In genomic region chr6:28983838-28984237, GRCh38 we compare ENCODE assay signal across 18 cellular contexts. TPM values are rescaled to one million over a fixed set of nuclear protein-coding genes. Genes with fewer than 3 reads are reported as not detected.
DNase-seq lines count a peak whose midpoint lies in the region; ATAC-seq, FAIRE-seq and TF ChIP-seq lines count a peak whose summit lies in the region.
"Had no signal": no experiment of that assay in that cellular context is flagged by ENCODE, and none has a peak within 500 bp of the region (broad histone marks: within the 10 kb centered on the region; RNA-seq: fewer than 3 reads in every experiment).

No MANE protein-coding gene starts in this region.

- H3K36me3 ChIP-seq in NT2/D1 (ENCODE audit: insufficient read depth, insufficient read length, low read length): peaks cover 4% of the 10 kb centered on the region
- no peaks in the 10 kb centered on the region for H3K36me3 ChIP-seq in H1 (ENCODE audit: control insufficient read depth in 2 of 4, insufficient read depth in 4 of 4, low read length in 3 of 4)
- H3K36me3 ChIP-seq in osteoblast (ENCODE audit: insufficient read depth, low read length): no peaks in the 10 kb centered on the region
- H3K36me3 ChIP-seq: heart right ventricle, thyroid gland had no signal

- no peak overlapping the region for H4K91ac ChIP-seq in H1 (replicated peaks; ENCODE audit: insufficient read length, low read length)

- CTCF ChIA-PET in H1 (lab: Charles Lee; ENCODE audit: partially characterized antibody): interaction anchor here (0.9 to 5.9 kb wide), 7 partner anchors 15 to 104 kb away, joined by 3 to 42 read pairs (median 4); partner anchors contain the start of gene TRIM27

- ATAC-seq in GM21723 (IDR thresholded peaks at IDR 0.05; ENCODE audit: unreplicated experiment) (no peak), HG03108 (IDR thresholded peaks at IDR 0.05; ENCODE audit: unreplicated experiment) (no peak)
- ATAC-seq: esophagus mucosa, heart right ventricle, mucosa of descending colon had no signal

- WGBS in H1 (ENCODE audit: extremely low coverage in 1 of 2, insufficient coverage in 1 of 2, insufficient read length in 1 of 2, insufficient replicate concordance in 2 of 2, low coverage in 1 of 2, low lambda C conversion rate in 2 of 2, missing lambda C conversion rate in 1 of 2), 2 experiments: 79% methylated on average over 5 of the region's 5 CpGs; no CpG with 5 or more reads in 1 of the 2 experiments

- no peak for TF ChIP-seq POLR2A in H1 (IDR thresholded peaks at IDR 0.05; ENCODE audit: control extremely low read depth in 1 of 2, low read depth in 2 of 2, low read length in 2 of 2)

- no peak overlapping the region for H2BK20ac ChIP-seq in H1 (ENCODE audit: low read length)

- POLR2A ChIA-PET in H1 (lab: Charles Lee; ENCODE audit: partially characterized antibody): interaction anchor here (0.6 to 3.9 kb wide), 4 partner anchors 42 to 683 kb away, joined by 3 to 22 read pairs (median 4); no protein-coding TSS in a partner anchor

- H4K8ac ChIP-seq in H1 (ENCODE audit: extremely low read depth, insufficient read depth, low read length): no peak overlapping the region

- no peak overlapping the region for H3K27ac Mint-ChIP-seq in T-helper 1 cell treated with Interleukin-12 subunit alpha and Interleukin-12 subunit beta and Interleukin-4 antibody, amounts not matched to agents 30 μg/mL and 1 μg/mL, for 36 hours
- H3K27ac Mint-ChIP-seq: dendritic cell treated with granulocyte-macrophage colony-stimulating factor and Interleukin-4, amounts not matched to agents 40 ng/mL and 50 ng/mL, for 4 days had no signal

- H3K27me3 ChIP-seq in NT2/D1 (ENCODE audit: insufficient read depth, insufficient read length) (peaks cover 4% of the 10 kb centered on the region), H1 (replicated peaks in 1 of 4; ENCODE audit: control insufficient read depth in 3 of 4, extremely low read depth in 1 of 4, insufficient read depth in 3 of 4, low read length in 3 of 4) (peaks cover 0 to 2% (median 0%) of the 10 kb centered on the region in 4 experiments; a peak in 2 of 7 replicates), osteoblast (ENCODE audit: insufficient read depth, low read length) (no peaks in the 10 kb centered on the region)
- H3K27me3 ChIP-seq: thyroid gland had no signal

- no peak for TF ChIP-seq EP300 in H1 (IDR thresholded peaks at IDR 0.05; ENCODE audit: borderline replicate concordance in 1 of 2, low read depth in 2 of 2, low read length in 2 of 2)

- no peak overlapping the region for H2BK15ac ChIP-seq in H1 (ENCODE audit: low read length)

- H3K79me1 ChIP-seq in H1 (ENCODE audit: low read depth, low read length): no peaks in the 10 kb centered on the region

- peaks cover 48% of the 10 kb centered on the region for H3K4me1 Mint-ChIP-seq in T-helper 1 cell treated with Interleukin-12 subunit alpha and Interleukin-12 subunit beta and Interleukin-4 antibody, amounts not matched to agents 30 μg/mL and 1 μg/mL, for 36 hours (ENCODE audit: low read depth)

- H3K4me3 Mint-ChIP-seq in T-helper 1 cell treated with Interleukin-12 subunit alpha and Interleukin-12 subunit beta and Interleukin-4 antibody, amounts not matched to agents 30 μg/mL and 1 μg/mL, for 36 hours: peak overlapping the region; percentile 54
- H3K4me3 Mint-ChIP-seq: dendritic cell treated with granulocyte-macrophage colony-stimulating factor and Interleukin-4, amounts not matched to agents 40 ng/mL and 50 ng/mL, for 4 days had no signal

- peaks cover 4% of the 10 kb centered on the region for H3K36me3 Mint-ChIP-seq in T-helper 1 cell treated with Interleukin-12 subunit alpha and Interleukin-12 subunit beta and Interleukin-4 antibody, amounts not matched to agents 30 μg/mL and 1 μg/mL, for 36 hours (ENCODE audit: low read depth)

- H3K14ac ChIP-seq in H1 (ENCODE audit: insufficient read length): no peak overlapping the region

- TF ChIP-seq CTCF in H1 (IDR thresholded peaks at IDR 0.05; ENCODE audit: control extremely low read depth in 1 of 3, insufficient read depth in 1 of 3, low read depth in 1 of 3, low read length in 3 of 3) (no peak), osteoblast (IDR thresholded peaks at IDR 0.05; ENCODE audit: extremely low read depth, low read depth, low read length) (no peak)

- peaks cover 6% of the 10 kb centered on the region for H3K23me2 ChIP-seq in H1 (ENCODE audit: low read depth, low read length)

- H3K18ac ChIP-seq in H1 (ENCODE audit: extremely low read depth, low read length): no peak overlapping the region

- no peak overlapping the region for H2AFZ ChIP-seq in H1 (ENCODE audit: low read length)
- H2AFZ ChIP-seq in osteoblast (ENCODE audit: low read length): no peak overlapping the region

- H3K9me3 ChIP-seq in NT2/D1 (ENCODE audit: insufficient read depth, low read length): no peaks in the 10 kb centered on the region
- H3K9me3 ChIP-seq in H1 (ENCODE audit: insufficient read depth in 2 of 2, low read depth in 1 of 2, low read length in 1 of 2): no peaks in the 10 kb centered on the region
- H3K9me3 ChIP-seq in osteoblast (ENCODE audit: low read depth, low read length): no peaks in the 10 kb centered on the region
- H3K9me3 ChIP-seq: mucosa of descending colon, SK-N-SH, thyroid gland had no signal

- no peak overlapping the region for H3K27ac ChIP-seq in H1 (ENCODE audit: low read depth, low read length)
- H3K27ac ChIP-seq in osteoblast (ENCODE audit: low read depth, low read length): no peak overlapping the region

- peak overlapping the region; percentile 60 to 71; a peak in 3 of 4 replicates for H3K4me2 ChIP-seq in H1 (ENCODE audit: insufficient read depth in 1 of 2, low read depth in 2 of 2, low read length in 2 of 2)
- H3K4me2 ChIP-seq in osteoblast (ENCODE audit: insufficient read depth, low read length): peak overlapping the region; percentile 85

- no peak overlapping the region for H3K23ac ChIP-seq in H1 (ENCODE audit: insufficient read length)

- TF ChIP-seq RAD21 in H1 (IDR thresholded peaks at IDR 0.05 in 1 of 2, conservative IDR thresholded peaks at IDR 0.05 in 1 of 2; ENCODE audit: low read depth in 2 of 2, low read length in 2 of 2): no peak

- DNase-seq in T-helper 1 cell (no peak), NT2/D1 (ENCODE audit: low read depth, low spot score) (no peak), H1 (ENCODE audit: low read depth in 1 of 2, low spot score in 2 of 2) (no peak), osteoblast (ENCODE audit: insufficient read length, low spot score, missing footprints) (no peak), NCI-H2196 (lab: John Stamatoyannopoulos, UW; ENCODE audit: unreplicated experiment) (no peak)
- DNase-seq: activated effector memory CD4-positive, alpha-beta T cell treated with Interleukin-2 at 50 U/mL for 16 hours; CD4-positive, alpha-beta memory T cell; GDM1; heart right ventricle; mucosa of descending colon; SK-N-SH had no signal

- no peaks in the 10 kb centered on the region for H3K79me2 ChIP-seq in H1 (ENCODE audit: control insufficient read depth in 1 of 2, insufficient read depth in 2 of 2, low read length in 2 of 2)
- no peaks in the 10 kb centered on the region for H3K79me2 ChIP-seq in osteoblast (ENCODE audit: insufficient read depth, low read length)
- H3K79me2 ChIP-seq: parathyroid adenoma had no signal

- H2BK120ac ChIP-seq in H1 (replicated peaks; ENCODE audit: low read depth, low read length): no peak overlapping the region

- no peak overlapping the region for H2BK12ac ChIP-seq in H1 (ENCODE audit: low read depth, low read length)

- no peak for FAIRE-seq in H1 (lab: Jason Lieb, UNC)

- H2AK5ac ChIP-seq in H1 (ENCODE audit: low read depth, low read length): no peak overlapping the region

- H4K5ac ChIP-seq in H1 (ENCODE audit: insufficient read length, low read depth, low read length): no peak overlapping the region

- H3K4me1 ChIP-seq in NT2/D1 (ENCODE audit: insufficient read depth, insufficient read length) (no peaks in the 10 kb centered on the region), H1 (replicated peaks in 1 of 4; ENCODE audit: control insufficient read depth in 3 of 4, insufficient read depth in 4 of 4, low read length in 3 of 4) (peaks cover 0 to 10% (median 2%) of the 10 kb centered on the region in 4 experiments; a peak in 5 of 7 replicates), osteoblast (ENCODE audit: insufficient read depth, low read length) (peaks cover 17% of the 10 kb centered on the region)
- H3K4me1 ChIP-seq: parathyroid adenoma had no signal

- H3K9me3 Mint-ChIP-seq in T-helper 1 cell treated with Interleukin-12 subunit alpha and Interleukin-12 subunit beta and Interleukin-4 antibody, amounts not matched to agents 30 μg/mL and 1 μg/mL, for 36 hours: no peaks in the 10 kb centered on the region
- H3K9me3 Mint-ChIP-seq: dendritic cell treated with granulocyte-macrophage colony-stimulating factor and Interleukin-4, amounts not matched to agents 40 ng/mL and 50 ng/mL, for 4 days had no signal

- no peak overlapping the region for H2BK5ac ChIP-seq in H1 (ENCODE audit: low read depth, low read length)

- H3K27me3 Mint-ChIP-seq in T-helper 1 cell treated with Interleukin-12 subunit alpha and Interleukin-12 subunit beta and Interleukin-4 antibody, amounts not matched to agents 30 μg/mL and 1 μg/mL, for 36 hours (ENCODE audit: low read depth): peaks cover 37% of the 10 kb centered on the region

- H3K4ac ChIP-seq in H1 (replicated peaks; ENCODE audit: insufficient read length, low read depth, low read length): no peak overlapping the region

- no peak overlapping the region for H3K56ac ChIP-seq in H1 (replicated peaks; ENCODE audit: insufficient read length, low read depth, low read length)

- H3K4me3 ChIP-seq in NT2/D1 (ENCODE audit: insufficient read length, low read depth) (no peak overlapping the region), H1 (ENCODE audit: extremely low read depth in 1 of 4, insufficient read depth in 2 of 4, low read depth in 3 of 4, low read length in 4 of 4) (peak overlapping the region in 2 of 4 experiments; percentile 63 to 85; a peak in 3 of 8 replicates), osteoblast (ENCODE audit: insufficient read depth, low read length) (peak overlapping the region; percentile 67)
- H3K4me3 ChIP-seq: mucosa of descending colon had no signal

- H4K20me1 ChIP-seq in H1 (replicated peaks in 1 of 2; ENCODE audit: control insufficient read depth in 1 of 2, insufficient read depth in 2 of 2, low read length in 2 of 2) (no peaks in the 10 kb centered on the region), osteoblast (ENCODE audit: insufficient read depth, low read length) (peaks cover 3% of the 10 kb centered on the region)

- H3K9ac ChIP-seq in NT2/D1 (ENCODE audit: insufficient read length, low read depth) (peak overlapping the region; percentile 21), H1 (replicated peaks in 1 of 4; ENCODE audit: extremely low read depth in 1 of 4, low read depth in 3 of 4, low read length in 3 of 4) (no peak overlapping the region)
- H3K9ac ChIP-seq: parathyroid adenoma, SK-N-SH had no signal

RNA-seq across cellular contexts. Expression of gene ZNF311, which starts 21.3 kb away (rescaled TPM):
- 4.2 and 4.3 TPM in 2 replicates for total RNA-seq in H1 (2021; fragmentation: NEBNext Ultra II Directional; extraction: Animal tissue kit (Norgen Biotek cat#: 25700))
- 1.4 and 1.9 TPM in 2 replicates for polyA plus RNA-seq in H1 (2011; rRNA removed)
- 3.1 TPM for polyA plus RNA-seq in H1 (2011; cell fraction: cytosol; rRNA removed)
- polyA plus RNA-seq in H1 (2011; cell fraction: nucleus; rRNA removed): 2.4 TPM
- polyA plus RNA-seq in H1 (2012, experiment 1 of 2): 1.9 to 3.4 TPM (median 2.9 TPM) in 4 replicates
- polyA plus RNA-seq in H1 (2012, experiment 2 of 2): 0.26 TPM
- 2.2 TPM for polyA plus RNA-seq in H1 (2013, experiment 1 of 2)
- polyA plus RNA-seq in H1 (2013, experiment 2 of 2): 2.0 TPM
- 4.4 and 4.6 TPM in 2 replicates for polyA minus RNA-seq in H1 (2011; rRNA and poly(A)+ RNA removed)
- 1.6 TPM for polyA minus RNA-seq in H1 (2011; cell fraction: cytosol; rRNA and poly(A)+ RNA removed)
- 5.1 TPM for polyA minus RNA-seq in H1 (2011; cell fraction: nucleus; rRNA and poly(A)+ RNA removed)
- total RNA-seq in osteoblast: 0.88 and 1.1 TPM in 2 replicates
